ENCODE assay signal across 9 cellular contexts in the genomic region with DNA sequence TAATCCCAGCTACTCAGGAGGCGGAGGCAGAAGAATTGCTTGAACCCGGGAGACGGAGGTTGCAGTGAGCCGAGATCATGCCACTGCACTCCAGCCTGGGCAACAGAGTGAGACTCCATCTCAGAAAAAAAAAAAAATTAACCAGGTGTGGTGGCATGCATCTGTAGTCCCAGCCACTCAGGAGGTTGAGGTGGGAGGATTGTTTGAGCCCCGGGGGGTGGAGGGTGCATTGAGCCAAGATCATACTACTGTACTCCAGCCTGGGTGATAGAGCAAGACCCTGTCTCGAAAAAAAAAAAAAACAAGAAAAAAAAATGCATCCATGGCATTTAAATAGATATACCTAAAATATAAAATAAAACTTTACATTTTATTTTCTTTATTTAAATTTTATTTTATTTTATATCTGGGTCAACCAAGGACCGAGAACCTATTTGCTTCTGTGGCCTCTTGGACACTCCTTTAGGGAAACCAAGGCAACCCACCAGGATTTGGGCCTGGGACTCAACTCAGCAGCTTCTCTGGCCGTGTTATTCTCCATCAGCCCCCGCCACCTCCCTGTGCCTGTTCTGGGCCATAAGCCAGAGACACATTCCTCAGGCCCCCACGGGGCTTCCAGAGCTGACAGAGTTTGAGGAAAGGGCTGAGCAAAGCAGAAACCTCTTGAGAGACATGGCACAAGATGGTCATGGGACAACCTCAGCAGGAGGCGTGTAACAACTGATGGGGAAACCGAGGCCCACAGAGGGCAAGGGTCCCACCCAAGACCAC. TPM values are rescaled to one million over a fixed set of nuclear protein-coding genes. Genes with fewer than 3 reads are reported as not detected.
A peak's percentile ranks its signal among the peaks of the same experiment; 100 is the strongest.
DNase-seq lines count a peak whose midpoint lies in the region; ATAC-seq and TF ChIP-seq lines count a peak whose summit lies in the region.
"Had no signal": no experiment of that assay in that cellular context is flagged by ENCODE, and none has a peak within 500 bp of the region (broad histone marks: within the 10 kb centered on the region; RNA-seq: fewer than 3 reads in every experiment).

No MANE protein-coding gene starts in this region.

- DNase-seq in C1 segment of cervical spinal cord (lab: John Stamatoyannopoulos, UW): peak in 10 of 14 donors; percentile 13 to 68 (median 44)
- peak; percentile 30 to 47 (median 39) for DNase-seq in body of pancreas
- DNase-seq in left cardiac atrium: peak; percentile 71
- peak; percentile 75 for DNase-seq in putamen (ENCODE audit: low spot score)
- no peak for DNase-seq in foreskin fibroblast
- no peak for DNase-seq in GF-D8 (lab: John Stamatoyannopoulos, UW)
- DNase-seq in OCI-M2 (lab: John Stamatoyannopoulos, UW; ENCODE audit: unreplicated experiment): no peak
- DNase-seq: stimulated activated naive CD8-positive, alpha-beta T cell treated with anti-CD3 and anti-CD28 coated beads, Interleukin-15, Interleukin-2, amounts not matched to agents 100 U/mL and 50 U/mL, for 24 hours had no signal

- ATAC-seq in body of pancreas (peak; percentile 57), left cardiac atrium (peak; percentile 45 to 74), HG03280 (IDR thresholded peaks at IDR 0.05; ENCODE audit: unreplicated experiment) (no peak)
- ATAC-seq: stimulated activated naive CD8-positive, alpha-beta T cell treated with anti-CD3 and anti-CD28 coated beads, Interleukin-15, Interleukin-2, amounts not matched to agents 100 U/mL and 50 U/mL, for 24 hours had no signal

- intact Hi-C loops in body of pancreas (cut with DNase I): no loop called here
- intact Hi-C loops in left cardiac atrium (cut with DNase I): no loop called here

- H3K4me1 ChIP-seq in body of pancreas: peaks cover 15% of the 10 kb centered on the region

- TF ChIP-seq CTCF in body of pancreas (IDR thresholded peaks at IDR 0.05): no peak
- TF ChIP-seq CTCF in foreskin fibroblast (IDR thresholded peaks at IDR 0.05; ENCODE audit: low read depth, low read length): no peak

- H3K27ac ChIP-seq in body of pancreas: peak overlapping the region in 2 of 4 donors; percentile 15 to 60

- no peak overlapping the region for H3K4me3 ChIP-seq in body of pancreas
- no peak overlapping the region for H3K4me3 ChIP-seq in foreskin fibroblast (ENCODE audit: low read depth in 1 of 2, low read length in 2 of 2)

- H3K27me3 ChIP-seq in body of pancreas: no peaks in the 10 kb centered on the region

- no peaks in the 10 kb centered on the region for H3K9me3 ChIP-seq in body of pancreas

- no peak for TF ChIP-seq POLR2A in body of pancreas (IDR thresholded peaks at IDR 0.05)

- H3K36me3 ChIP-seq in body of pancreas (replicated peaks in 1 of 2; ENCODE audit: insufficient read depth in 1 of 2, low read depth in 2 of 2): no peaks in the 10 kb centered on the region

- WGBS in body of pancreas, 2 donors: 74 to 81% methylated on average over 12 of the region's 12 CpGs

RNA-seq across cellular contexts. Expression of a gene that starts 6.2 kb away (rescaled TPM):
- total RNA-seq in body of pancreas: 10 to 100 TPM; 19.8 to 22.6 TPM
- 100 to 1,000 TPM; 134 to 148 TPM for total RNA-seq in left cardiac atrium

RNA-seq across cellular contexts. Expression of a gene that starts 36.0 kb away (rescaled TPM):
- total RNA-seq in body of pancreas (10 to 100 TPM in 1 of 2 donors, 1 to 10 TPM in 1; 8.8 to 27.0 TPM), left cardiac atrium (10 to 100 TPM; 19.4 to 25.0 TPM)

RNA-seq across cellular contexts. Expression of a gene that starts 52.6 kb away (rescaled TPM):
- total RNA-seq in body of pancreas (10 to 100 TPM; 10.6 to 12.5 TPM), left cardiac atrium (10 to 100 TPM in 1 of 2 donors, 1 to 10 TPM in 1; 8.3 to 10.7 TPM)

Comparison
In these comparisons a context has a peak if more than half of its experiments do, and no peak if none do; other contexts are left out.
1. DNase-seq: peak in C1 segment of cervical spinal cord (10 of 14), body of pancreas (4 of 4), left cardiac atrium (single experiment) and putamen (single experiment); none in foreskin fibroblast (0 of 2), GF-D8 (single experiment) and OCI-M2 (single experiment).
2. RNA of a gene that starts 6.2 kb away (total RNA-seq): 134 to 148 TPM in left cardiac atrium; 19.8 to 22.6 TPM in body of pancreas; every median in the first group is over 4 times any median in the second.